2 cellular contexts compared by ENCODE assay signal in genomic region chr11:73184953-73185671, GRCh38.
TF ChIP-seq lines count a peak whose summit lies in the region.

No MANE protein-coding gene starts in this region.

TF ChIP-seq in HCT116, 20 proteins besides CTCF, POLR2A, EP300 and RAD21:
- TF ChIP-seq TCF7L2 (IDR thresholded peaks at IDR 0.05; ENCODE audit: borderline replicate concordance, extremely low read depth, insufficient read depth, insufficient read length) = no peak
- TF ChIP-seq CEBPB (IDR thresholded peaks at IDR 0.05; ENCODE audit: low read depth) = no peak
- no peak for TF ChIP-seq ATF3 (IDR thresholded peaks at IDR 0.05)
- TF ChIP-seq FOSL1 (IDR thresholded peaks at IDR 0.05; ENCODE audit: low read depth) = no peak
- no peak for TF ChIP-seq SIN3A (IDR thresholded peaks at IDR 0.05; ENCODE audit: low read depth)
- TF ChIP-seq SRF (IDR thresholded peaks at IDR 0.05; ENCODE audit: low read depth) = no peak
- TF ChIP-seq REST (IDR thresholded peaks at IDR 0.05; ENCODE audit: low read depth) = no peak

TF ChIP-seq in endothelial cell of umbilical vein, 7 proteins besides CTCF, POLR2A, EP300 and RAD21:
- no peak for TF ChIP-seq JUN (IDR thresholded peaks at IDR 0.05; ENCODE audit: borderline replicate concordance, insufficient read depth, insufficient read length, low read depth)
- TF ChIP-seq POLR2AphosphoS5 (IDR thresholded peaks at IDR 0.05; ENCODE audit: insufficient read depth, low read depth, low read length) = peak; percentile 30
